32 cellular contexts compared by ENCODE assay signal in the genomic region with DNA sequence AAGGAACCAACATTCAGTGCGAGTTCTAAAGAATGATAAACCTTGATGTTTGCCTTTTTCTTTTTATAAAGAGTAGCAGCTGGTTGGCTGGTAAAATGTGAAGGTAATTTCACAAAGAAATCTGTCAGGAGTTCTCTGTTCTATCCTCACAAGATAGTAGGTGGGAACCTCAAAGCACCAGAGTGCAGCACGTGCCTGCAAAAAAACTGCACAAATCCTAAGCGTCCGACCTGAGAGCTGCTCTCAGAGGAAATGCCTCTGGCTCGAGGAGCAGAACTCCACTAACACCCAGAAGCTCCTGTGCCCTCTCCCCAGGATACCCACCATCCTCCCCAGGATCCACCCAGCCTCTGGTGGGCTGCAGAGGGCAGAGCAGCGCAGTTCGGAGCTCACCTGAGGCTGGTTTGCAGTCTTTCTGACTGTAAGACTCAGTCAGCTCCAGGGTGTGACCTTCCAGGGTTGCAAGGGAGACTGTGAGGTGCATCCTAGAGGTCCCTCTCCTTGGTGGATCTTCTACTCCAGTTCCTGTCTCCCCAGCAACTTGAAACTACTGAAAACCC.
"Had no signal": no experiment of that assay in that cellular context is flagged by ENCODE, and none has a peak within 500 bp of the region (broad histone marks: within the 10 kb centered on the region; RNA-seq: fewer than 3 reads in every experiment).

No MANE protein-coding gene starts in this region.

- H3K4me2 ChIP-seq: PC-9 had no signal

- H2AFZ ChIP-seq: PC-9 had no signal

- H3K9me3 ChIP-seq: MG63 had no signal

- H3K27me3 ChIP-seq: brain microvascular endothelial cell, MG63 had no signal

- H3K9me3 Mint-ChIP-seq: activated CD4-positive, alpha-beta T cell treated with anti-CD3 and anti-CD28 coated beads, Interleukin-2, amount 10 ng/mL, durations not matched to agents 24 days and 14 days; activated CD8-positive, alpha-beta T cell treated with anti-CD3 and anti-CD28 coated beads for 36 hours; activated naive CD8-positive, alpha-beta T cell treated with anti-CD3 and anti-CD28 coated beads for 36 hours; activated T-cell treated with anti-CD3 and anti-CD28 coated beads, Interleukin-2, amount 50 U/mL, for 72 hours; activated T-helper 17 cell treated with anti-CD3 and anti-CD28 coated beads, Interleukin-2, amount 50 U/mL, for 72 hours had no signal

- H3K27ac ChIP-seq: brain microvascular endothelial cell, PC-9, VCaP had no signal

- H3K27me3 Mint-ChIP-seq: activated CD4-positive, alpha-beta T cell treated with anti-CD3 and anti-CD28 coated beads, Interleukin-2, amount 10 ng/mL, durations not matched to agents 24 days and 14 days; activated CD8-positive, alpha-beta T cell treated with anti-CD3 and anti-CD28 coated beads for 36 hours; activated naive CD8-positive, alpha-beta T cell treated with anti-CD3 and anti-CD28 coated beads for 36 hours; activated T-helper 17 cell treated with anti-CD3 and anti-CD28 coated beads, Interleukin-2, amount 50 U/mL, for 72 hours had no signal

- H3K36me3 ChIP-seq: brain microvascular endothelial cell, MG63 had no signal

- ATAC-seq: activated CD8-positive, alpha-beta T cell treated with anti-CD3 and anti-CD28 coated beads for 36 hours; activated T-cell treated with anti-CD3 and anti-CD28 coated beads, Interleukin-2, amount 50 U/mL, for 72 hours; activated T-helper 17 cell treated with anti-CD3 and anti-CD28 coated beads, Interleukin-2, amount 50 U/mL, for 72 hours had no signal

- H3K4me3 ChIP-seq: MG63, PC-9 had no signal

- H3K27ac Mint-ChIP-seq: activated CD4-positive, alpha-beta T cell treated with anti-CD3 and anti-CD28 coated beads, Interleukin-2, amount 10 ng/mL, durations not matched to agents 24 days and 14 days; activated CD8-positive, alpha-beta T cell treated with anti-CD3 and anti-CD28 coated beads for 36 hours; activated naive CD8-positive, alpha-beta T cell treated with anti-CD3 and anti-CD28 coated beads for 36 hours; activated T-cell treated with anti-CD3 and anti-CD28 coated beads, Interleukin-2, amount 50 U/mL, for 72 hours; activated T-helper 17 cell treated with anti-CD3 and anti-CD28 coated beads, Interleukin-2, amount 50 U/mL, for 72 hours had no signal

- DNase-seq: activated CD4-positive, alpha-beta T cell treated with anti-CD3 and anti-CD28 coated beads, Interleukin-2, amount 10 ng/mL, durations not matched to agents 24 days and 14 days; activated CD4-positive, alpha-beta T cell treated with anti-CD3 and anti-CD28 coated beads, Interleukin-2, amount 50 U/mL, for 4 hours; activated CD4-positive, CD25-positive, alpha-beta regulatory T cell; activated CD8-positive, alpha-beta T cell treated with anti-CD3 and anti-CD28 coated beads for 36 hours; activated effector memory CD4-positive, alpha-beta T cell treated with anti-CD3 and anti-CD28 coated beads, Interleukin-2, amount 50 U/mL, for 16 hours; activated naive CD4-positive, alpha-beta T cell; activated naive CD4-positive, alpha-beta T cell treated with anti-CD3 and anti-CD28 coated beads, Interleukin-2, amount 50 U/mL, for 16 hours; activated naive CD8-positive, alpha-beta T cell treated with anti-CD3 and anti-CD28 coated beads for 36 hours; activated T-cell treated with anti-CD3 and anti-CD28 coated beads, Interleukin-2, amount 50 U/mL, for 1 hour; activated T-cell treated with anti-CD3 and anti-CD28 coated beads, Interleukin-2, amount 50 U/mL, for 72 hours; amniotic stem cell; aorta; brain microvascular endothelial cell; central memory CD4-positive, alpha-beta T cell; Kasumi-1; KG1; MG63; MV-4-11; NCI-H1092; NCI-H1436 treated with DMSO at 0.1 percent for 48 hours; NCI-H1694 treated with DMSO at 0.1 percent for 48 hours; NCI-H2029; NCI-H345; NCI-H524 treated with DMSO at 0.1 percent for 48 hours; Right ventricle myocardium superior; SW 1271; T-helper 1 cell; T-helper 2 cell; T-helper 9 cell had no signal

- H3K36me3 Mint-ChIP-seq: activated naive CD8-positive, alpha-beta T cell treated with anti-CD3 and anti-CD28 coated beads for 36 hours had no signal

- H3K4me3 Mint-ChIP-seq: activated CD4-positive, alpha-beta T cell treated with anti-CD3 and anti-CD28 coated beads, Interleukin-2, amount 10 ng/mL, durations not matched to agents 24 days and 14 days; activated CD8-positive, alpha-beta T cell treated with anti-CD3 and anti-CD28 coated beads for 36 hours; activated naive CD8-positive, alpha-beta T cell treated with anti-CD3 and anti-CD28 coated beads for 36 hours; activated T-cell treated with anti-CD3 and anti-CD28 coated beads, Interleukin-2, amount 50 U/mL, for 72 hours; activated T-helper 17 cell treated with anti-CD3 and anti-CD28 coated beads, Interleukin-2, amount 50 U/mL, for 72 hours had no signal
